1 cellular context compared by ENCODE assay signal in the genomic region with DNA sequence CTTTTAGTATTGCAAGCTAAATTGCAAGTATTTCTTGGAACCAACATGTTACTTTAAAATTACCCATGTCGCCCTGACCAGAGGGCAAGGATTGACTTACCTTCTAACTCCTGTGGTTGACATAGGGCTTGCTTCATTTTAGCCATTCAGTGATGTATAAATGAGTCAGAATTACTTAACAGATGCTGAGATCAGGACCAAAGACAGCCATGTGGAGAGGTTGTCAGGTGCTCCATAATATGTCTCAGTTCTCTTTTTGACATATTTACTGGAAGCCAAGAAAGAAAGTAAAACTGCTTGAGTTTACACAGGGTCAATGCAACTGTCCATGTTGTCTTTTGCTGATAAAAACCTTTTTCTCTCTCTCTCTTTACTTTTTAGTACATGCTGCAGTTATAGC.
TF ChIP-seq lines count a peak whose summit lies in the region.

No MANE protein-coding gene starts in this region.

TF ChIP-seq in GM12878, 131 proteins besides CTCF, POLR2A, EP300 and RAD21 (continued from another document and continues in another):
- TF ChIP-seq PRDM15 (CRISPR knock-in tag; IDR thresholded peaks at IDR 0.05) = no peak
- peak; percentile 66; the same call in 1 of the 2 replicates for TF ChIP-seq MTA2 (IDR thresholded peaks at IDR 0.05; ENCODE audit: low read depth)
- TF ChIP-seq CREM (IDR thresholded peaks at IDR 0.05; ENCODE audit: low read depth) = peak; percentile 38; the same call in 1 of the 2 replicates
- TF ChIP-seq JUNB (IDR thresholded peaks at IDR 0.05) = peak; percentile 46; the same call in 1 of the 2 replicates
- no peak for TF ChIP-seq HSF1 (IDR thresholded peaks at IDR 0.05; ENCODE audit: low read depth, low read length)
- no peak for TF ChIP-seq WRNIP1 (IDR thresholded peaks at IDR 0.05; ENCODE audit: borderline replicate concordance, low read depth, low read length)
- peak; percentile 82 for TF ChIP-seq ZNF687 (IDR thresholded peaks at IDR 0.05)
- peak; percentile 77 for TF ChIP-seq IRF4 (IDR thresholded peaks at IDR 0.05; ENCODE audit: low read depth, low read length)
- 0 out of 2 replicates have a peak, but pooled peaks have one; percentile 21 for TF ChIP-seq YY1 (IDR thresholded peaks at IDR 0.05; ENCODE audit: low read depth, low read length)
- TF ChIP-seq RELB (IDR thresholded peaks at IDR 0.05; ENCODE audit: low read depth) = peak; percentile 42; the same call in 1 of the 2 replicates
- TF ChIP-seq RUNX3 (IDR thresholded peaks at IDR 0.05; ENCODE audit: low read length) = peak; percentile 60
- peak; percentile 79 for TF ChIP-seq ATF7 (IDR thresholded peaks at IDR 0.05; ENCODE audit: low read depth)
- TF ChIP-seq, protein P1, sequence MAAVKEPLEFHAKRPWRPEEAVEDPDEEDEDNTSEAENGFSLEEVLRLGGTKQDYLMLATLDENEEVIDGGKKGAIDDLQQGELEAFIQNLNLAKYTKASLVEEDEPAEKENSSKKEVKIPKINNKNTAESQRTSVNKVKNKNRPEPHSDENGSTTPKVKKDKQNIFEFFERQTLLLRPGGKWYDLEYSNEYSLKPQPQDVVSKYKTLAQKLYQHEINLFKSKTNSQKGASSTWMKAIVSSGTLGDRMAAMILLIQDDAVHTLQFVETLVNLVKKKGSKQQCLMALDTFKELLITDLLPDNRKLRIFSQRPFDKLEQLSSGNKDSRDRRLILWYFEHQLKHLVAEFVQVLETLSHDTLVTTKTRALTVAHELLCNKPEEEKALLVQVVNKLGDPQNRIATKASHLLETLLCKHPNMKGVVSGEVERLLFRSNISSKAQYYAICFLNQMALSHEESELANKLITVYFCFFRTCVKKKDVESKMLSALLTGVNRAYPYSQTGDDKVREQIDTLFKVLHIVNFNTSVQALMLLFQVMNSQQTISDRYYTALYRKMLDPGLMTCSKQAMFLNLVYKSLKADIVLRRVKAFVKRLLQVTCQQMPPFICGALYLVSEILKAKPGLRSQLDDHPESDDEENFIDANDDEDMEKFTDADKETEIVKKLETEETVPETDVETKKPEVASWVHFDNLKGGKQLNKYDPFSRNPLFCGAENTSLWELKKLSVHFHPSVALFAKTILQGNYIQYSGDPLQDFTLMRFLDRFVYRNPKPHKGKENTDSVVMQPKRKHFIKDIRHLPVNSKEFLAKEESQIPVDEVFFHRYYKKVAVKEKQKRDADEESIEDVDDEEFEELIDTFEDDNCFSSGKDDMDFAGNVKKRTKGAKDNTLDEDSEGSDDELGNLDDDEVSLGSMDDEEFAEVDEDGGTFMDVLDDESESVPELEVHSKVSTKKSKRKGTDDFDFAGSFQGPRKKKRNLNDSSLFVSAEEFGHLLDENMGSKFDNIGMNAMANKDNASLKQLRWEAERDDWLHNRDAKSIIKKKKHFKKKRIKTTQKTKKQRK (IDR thresholded peaks at IDR 0.05; ENCODE audit: low read depth, low read length) = no peak
- peak; percentile 61 for TF ChIP-seq CREB1 (IDR thresholded peaks at IDR 0.05; ENCODE audit: low read depth)
- TF ChIP-seq NFXL1 (IDR thresholded peaks at IDR 0.05; ENCODE audit: borderline replicate concordance) = no peak
- TF ChIP-seq ZNF207 (IDR thresholded peaks at IDR 0.05; ENCODE audit: borderline replicate concordance) = no peak
- no peak for TF ChIP-seq FOXM1 (IDR thresholded peaks at IDR 0.05; ENCODE audit: low read depth, low read length)
- peak; percentile 46; the same call in 1 of the 2 replicates for TF ChIP-seq REST (IDR thresholded peaks at IDR 0.05; ENCODE audit: low read depth, low read length)
- TF ChIP-seq BHLHE40 (IDR thresholded peaks at IDR 0.05; ENCODE audit: borderline replicate concordance in 1 of 2, low read depth in 2 of 2, low read length in 1 of 2) = peak; percentile 73 to 80; a peak in 3 of 4 replicates
- no peak for TF ChIP-seq CBX5 (IDR thresholded peaks at IDR 0.05; ENCODE audit: low read depth)
- 0 out of 2 replicates have a peak, but pooled peaks have one; percentile 30 for TF ChIP-seq TCF12 (IDR thresholded peaks at IDR 0.05; ENCODE audit: low read depth, low read length)
- TF ChIP-seq GABPA (IDR thresholded peaks at IDR 0.05; ENCODE audit: low read depth) = 0 out of 2 replicates have a peak, but pooled peaks have one; percentile 11
- TF ChIP-seq NFIC (IDR thresholded peaks at IDR 0.05; ENCODE audit: low read depth, low read length) = peak; percentile 59; the same call in 1 of the 2 replicates
- no peak for TF ChIP-seq POLR2AphosphoS5 (IDR thresholded peaks at IDR 0.05; ENCODE audit: low read length)
- TF ChIP-seq RAD51 (IDR thresholded peaks at IDR 0.05) = peak; percentile 90
- TF ChIP-seq BCL11A (IDR thresholded peaks at IDR 0.05; ENCODE audit: low read depth, low read length) = no peak
- peak; percentile 90 for TF ChIP-seq MXI1 (IDR thresholded peaks at IDR 0.05; ENCODE audit: low read depth, low read length)
- peak; percentile 57; the same call in 1 of the 2 replicates for TF ChIP-seq ZBED1 (IDR thresholded peaks at IDR 0.05; ENCODE audit: borderline replicate concordance)
- TF ChIP-seq BCLAF1 (IDR thresholded peaks at IDR 0.05) = no peak
- peak; percentile 42; the same call in 1 of the 2 replicates for TF ChIP-seq MAX (IDR thresholded peaks at IDR 0.05; ENCODE audit: low read depth, low read length)
- no peak for TF ChIP-seq FOXK2 (IDR thresholded peaks at IDR 0.05)
